5 cellular contexts compared by ENCODE assay signal in the genomic region with DNA sequence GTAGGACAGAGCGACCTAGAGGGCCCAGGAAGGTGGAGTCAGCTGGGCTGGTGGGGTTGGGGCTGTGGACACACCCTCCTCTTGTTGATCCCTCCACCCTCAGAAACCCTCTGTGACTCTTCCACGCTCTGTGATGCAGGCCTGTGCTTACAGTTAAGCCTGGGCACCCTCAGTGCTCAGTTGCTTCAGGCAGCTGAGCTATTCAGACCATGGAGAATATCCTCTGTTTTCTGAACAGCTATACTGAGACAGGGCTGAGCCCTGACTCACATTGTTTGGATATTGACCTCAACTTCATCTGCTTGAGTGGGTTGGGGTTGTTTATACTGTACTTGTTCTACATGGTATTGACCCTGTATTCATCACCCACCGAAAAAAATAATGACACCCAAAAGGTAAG. TPM values are rescaled to one million over a fixed set of nuclear protein-coding genes. Genes with fewer than 3 reads are reported as not detected.
"Had no signal": no experiment of that assay in that cellular context is flagged by ENCODE, and none has a peak within 500 bp of the region (broad histone marks: within the 10 kb centered on the region; RNA-seq: fewer than 3 reads in every experiment).

A gene (plus strand): TSS at position 124 of the 400 bp plus-strand sequence. CDS start 86 bp downstream, at position 210.

RNA-seq across cellular contexts. Expression of the gene that starts here (rescaled TPM):
- total RNA-seq: HepG2, HT-29, HT1080, K562 had no signal
- polyA plus RNA-seq: HepG2, IgD-negative memory B cell, K562 had no signal
